In the genomic region with DNA sequence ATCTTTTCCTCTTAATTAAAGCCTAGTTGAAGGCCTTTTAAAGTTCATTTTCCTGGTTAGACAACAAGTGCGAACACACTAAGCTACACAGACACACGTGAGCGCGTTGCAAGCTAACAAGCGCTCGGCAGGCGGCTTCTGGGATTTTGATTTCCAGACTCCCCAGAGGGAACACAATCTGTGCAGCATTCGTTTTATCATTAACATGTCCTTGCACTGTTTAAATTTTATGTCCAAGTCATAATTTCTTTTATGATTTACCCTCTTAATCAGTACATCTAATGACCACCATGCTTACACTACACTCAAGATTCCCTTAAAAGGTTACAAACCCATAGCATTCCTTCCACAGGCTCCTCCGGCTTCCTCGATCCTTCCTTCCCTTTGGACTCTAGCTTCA, we compare ENCODE assay signal across 25 cellular contexts. TPM values are rescaled to one million over a fixed set of nuclear protein-coding genes. Genes with fewer than 3 reads are reported as not detected.
A peak's percentile ranks its signal among the peaks of the same experiment; 100 is the strongest.
DNase-seq lines count a peak whose midpoint lies in the region; ATAC-seq and TF ChIP-seq lines count a peak whose summit lies in the region.
"Had no signal": no experiment of that assay in that cellular context is flagged by ENCODE, and none has a peak within 500 bp of the region (broad histone marks: within the 10 kb centered on the region; RNA-seq: fewer than 3 reads in every experiment).

No MANE protein-coding gene starts in this region.

- intact Hi-C loops in left ventricle myocardium inferior (cut with micrococcal nuclease) (no loop called here), cardiac septum (cut with DNase I) (no loop called here), left lung (cut with DNase I) (no loop called here)
- intact Hi-C loops in activated CD4-positive, alpha-beta T cell treated with anti-CD3 and anti-CD28 coated beads for 36 hours (cut with DNase I, micrococcal nuclease), result no loop called here

- no peaks in the 10 kb centered on the region for H3K9me3 ChIP-seq in left ventricle myocardium inferior (replicated peaks)
- H3K9me3 ChIP-seq in stomach smooth muscle (ENCODE audit: control insufficient read depth in 2 of 2, low read length in 2 of 2), result no peaks in the 10 kb centered on the region
- H3K9me3 ChIP-seq in left lung, result no peaks in the 10 kb centered on the region
- H3K9me3 ChIP-seq: HAP-1 had no signal

- H3K27me3 Mint-ChIP-seq in osteocyte (ENCODE audit: unreplicated experiment), result no peaks in the 10 kb centered on the region
- H3K27me3 Mint-ChIP-seq in activated CD4-positive, alpha-beta T cell treated with anti-CD3 and anti-CD28 coated beads for 36 hours, result peaks cover 17% of the 10 kb centered on the region

- H3K4me1 ChIP-seq in left ventricle myocardium inferior (peaks cover 88% of the 10 kb centered on the region), stomach smooth muscle (ENCODE audit: control insufficient read depth, insufficient read depth, low read length) (peaks cover 65% of the 10 kb centered on the region), left lung (peaks cover 12 to 16% of the 10 kb centered on the region in 2 donors)
- H3K4me1 ChIP-seq: HAP-1 had no signal

- H3K4me3 Mint-ChIP-seq in osteocyte (ENCODE audit: unreplicated experiment), result no peak overlapping the region
- no peak overlapping the region for H3K4me3 Mint-ChIP-seq in activated CD4-positive, alpha-beta T cell treated with anti-CD3 and anti-CD28 coated beads for 36 hours
- H3K4me3 Mint-ChIP-seq: CD8-positive, alpha-beta T cell; GM23338 had no signal

- CTCF ChIA-PET in activated CD4-positive, alpha-beta T cell treated with anti-CD3 and anti-CD28 coated beads for 36 hours (lab: Charles Lee), result no interaction called here

- ATAC-seq in left lung (no peak), GM18868 (IDR thresholded peaks at IDR 0.05; ENCODE audit: unreplicated experiment) (no peak), HG02981 (IDR thresholded peaks at IDR 0.05; ENCODE audit: unreplicated experiment) (no peak)
- no peak for ATAC-seq in activated CD4-positive, alpha-beta T cell treated with anti-CD3 and anti-CD28 coated beads for 36 hours
- ATAC-seq: CD8-positive, alpha-beta T cell; GM23338 had no signal

- H3K4me3 ChIP-seq in left ventricle myocardium inferior, result no peak overlapping the region
- peak overlapping the region in 1 of 2 donors; percentile 40 for H3K4me3 ChIP-seq in stomach smooth muscle (ENCODE audit: low read length in 2 of 2)
- H3K4me3 ChIP-seq in left lung, result no peak overlapping the region
- H3K4me3 ChIP-seq: GM23338, HAP-1 had no signal

- peaks cover 57% of the 10 kb centered on the region for H3K36me3 Mint-ChIP-seq in osteocyte (ENCODE audit: unreplicated experiment)
- no peaks in the 10 kb centered on the region for H3K36me3 Mint-ChIP-seq in activated CD4-positive, alpha-beta T cell treated with anti-CD3 and anti-CD28 coated beads for 36 hours (ENCODE audit: low read depth)
- H3K36me3 Mint-ChIP-seq: CD8-positive, alpha-beta T cell had no signal

- H3K9me3 Mint-ChIP-seq in osteocyte (ENCODE audit: unreplicated experiment), result no peaks in the 10 kb centered on the region
- no peaks in the 10 kb centered on the region for H3K9me3 Mint-ChIP-seq in activated CD4-positive, alpha-beta T cell treated with anti-CD3 and anti-CD28 coated beads for 36 hours (ENCODE audit: low read depth)
- H3K9me3 Mint-ChIP-seq: CD8-positive, alpha-beta T cell; GM23338 had no signal

- POLR2A ChIA-PET in activated CD4-positive, alpha-beta T cell treated with anti-CD3 and anti-CD28 coated beads for 36 hours (lab: Charles Lee), result no interaction called here

- TF ChIP-seq CTCF in left ventricle myocardium inferior (IDR thresholded peaks at IDR 0.05; ENCODE audit: borderline replicate concordance) (no peak), osteocyte (IDR thresholded peaks at IDR 0.05) (no peak), left lung (IDR thresholded peaks at IDR 0.05) (no peak)

- peaks cover 73% of the 10 kb centered on the region for H3K4me1 Mint-ChIP-seq in osteocyte (ENCODE audit: unreplicated experiment)
- no peaks in the 10 kb centered on the region for H3K4me1 Mint-ChIP-seq in activated CD4-positive, alpha-beta T cell treated with anti-CD3 and anti-CD28 coated beads for 36 hours

- DNase-seq in left ventricle myocardium inferior (no peak), cardiac septum (ENCODE audit: low spot score) (no peak), osteocyte (ENCODE audit: extremely low spot score, unreplicated experiment) (peak; percentile 60), left lung (no peak)
- DNase-seq in activated CD4-positive, alpha-beta T cell treated with anti-CD3 and anti-CD28 coated beads for 36 hours, result no peak
- DNase-seq: ACHN; AML-193; C1 segment of cervical spinal cord; CD8-positive, alpha-beta T cell; DMS153; KBM-7; NCI-H1092 treated with DMSO at 0.1 percent for 48 hours; NCI-H1436 treated with DMSO at 0.1 percent for 48 hours; NCI-H1930; NCI-H2227 treated with DMSO at 0.1 percent for 48 hours; NCI-H510A; NCI-H748 treated with DMSO at 0.1 percent for 48 hours; SHP77 treated with DMSO at 0.1 percent for 48 hours had no signal

- H3K27ac Mint-ChIP-seq in osteocyte (ENCODE audit: unreplicated experiment), result peak overlapping the region; percentile 86
- no peak overlapping the region for H3K27ac Mint-ChIP-seq in activated CD4-positive, alpha-beta T cell treated with anti-CD3 and anti-CD28 coated beads for 36 hours
- H3K27ac Mint-ChIP-seq: CD8-positive, alpha-beta T cell; GM23338 had no signal

- H3K9ac ChIP-seq in stomach smooth muscle (ENCODE audit: low read length in 2 of 2), result peak overlapping the region; percentile 24 to 51

- H3K27me3 ChIP-seq in left ventricle myocardium inferior (ENCODE audit: low read depth) (no peaks in the 10 kb centered on the region), stomach smooth muscle (ENCODE audit: control insufficient read depth in 1 of 2, insufficient read depth in 2 of 2, low read length in 2 of 2) (no peaks in the 10 kb centered on the region), left lung (no peaks in the 10 kb centered on the region)

- H3K27ac ChIP-seq in left ventricle myocardium inferior (replicated peaks), result peak overlapping the region; percentile 4
- H3K27ac ChIP-seq in stomach smooth muscle (ENCODE audit: low read length), result peak overlapping the region; percentile 89
- no peak overlapping the region for H3K27ac ChIP-seq in left lung
- H3K27ac ChIP-seq: 22Rv1, RWPE1 had no signal

- peaks cover 25% of the 10 kb centered on the region for H3K36me3 ChIP-seq in left ventricle myocardium inferior
- peaks cover 2 to 5% of the 10 kb centered on the region in 2 donors for H3K36me3 ChIP-seq in stomach smooth muscle (ENCODE audit: control insufficient read depth in 2 of 2, insufficient read depth in 2 of 2, low read length in 2 of 2)
- H3K36me3 ChIP-seq in left lung, result no peaks in the 10 kb centered on the region
- H3K36me3 ChIP-seq: HAP-1 had no signal

RNA-seq across cellular contexts. Expression of a gene that starts 16.8 kb away (rescaled TPM):
- 120 TPM for total RNA-seq in left ventricle myocardium inferior
- total RNA-seq in cardiac septum, result 196 TPM
- total RNA-seq in osteocyte, result 3,181 and 3,589 TPM in 2 replicates
- total RNA-seq in left lung, result 1,000 to 10,000 TPM in 1 of 2 donors, 100 to 1,000 TPM in 1; 418 to 1,057 TPM
- under 1 TPM in 1 of 2 experiments, not detected in 1; 0.14 TPM for total RNA-seq in activated CD4-positive, alpha-beta T cell treated with anti-CD3 and anti-CD28 coated beads for 36 hours
- total RNA-seq: CD8-positive, alpha-beta T cell had no signal

RNA-seq across cellular contexts. Expression of a gene that starts 16.9 kb away (rescaled TPM):
- total RNA-seq in left ventricle myocardium inferior (117 TPM), cardiac septum (165 TPM), osteocyte (2,001 and 2,067 TPM in 2 replicates), left lung (100 to 1,000 TPM; 343 to 638 TPM)
- total RNA-seq in activated CD4-positive, alpha-beta T cell treated with anti-CD3 and anti-CD28 coated beads for 36 hours, result not detected
- total RNA-seq: CD8-positive, alpha-beta T cell had no signal

Comparison
In these comparisons a context has a peak if more than half of its experiments do, and no peak if none do; other contexts are left out.
1. H3K27ac ChIP-seq: peak in left ventricle myocardium inferior (single experiment) and stomach smooth muscle (single experiment); none in left lung (0 of 2).
2. RNA of a gene that starts 16.8 kb away (total RNA-seq): 3,181 to 3,589 TPM in osteocyte, 418 to 1,057 TPM in left lung, 196 TPM in cardiac septum (single experiment) and 120 TPM in left ventricle myocardium inferior (single experiment); 0.14 TPM in activated CD4-positive, alpha-beta T cell treated with anti-CD3 and anti-CD28 coated beads for 36 hours; every median in the first group is over 100 times any median in the second.
3. RNA of a gene that starts 16.9 kb away (total RNA-seq): 2,001 to 2,067 TPM in osteocyte, 343 to 638 TPM in left lung, 165 TPM in cardiac septum (single experiment) and 117 TPM in left ventricle myocardium inferior (single experiment); not detected in activated CD4-positive, alpha-beta T cell treated with anti-CD3 and anti-CD28 coated beads for 36 hours; every median in the first group is over 100 times any median in the second.